In genomic region chr12:2957816-2958431, GRCh38 we compare ENCODE assay signal across 10 cellular contexts. TPM values are rescaled to one million over a fixed set of nuclear protein-coding genes. Genes with fewer than 3 reads are reported as not detected.
A peak's percentile ranks its signal among the peaks of the same experiment; 100 is the strongest.
DNase-seq lines count a peak whose midpoint lies in the region; ATAC-seq and TF ChIP-seq lines count a peak whose summit lies in the region.
"Had no signal": no experiment of that assay in that cellular context is flagged by ENCODE, and none has a peak within 500 bp of the region (broad histone marks: within the 10 kb centered on the region; RNA-seq: fewer than 3 reads in every experiment).

No MANE protein-coding gene starts in this region.

- peaks cover 35% of the 10 kb centered on the region for H3K4me1 Mint-ChIP-seq in osteocyte (ENCODE audit: unreplicated experiment)

- H3K4me3 Mint-ChIP-seq in osteocyte (ENCODE audit: unreplicated experiment), result peak overlapping the region; percentile 92

- TF ChIP-seq CTCF in GM12865 (IDR thresholded peaks at IDR 0.05; ENCODE audit: insufficient read depth, low read depth, low read length, missing control alignments), result no peak
- no peak for TF ChIP-seq CTCF in epithelial cell of proximal tubule (conservative IDR thresholded peaks at IDR 0.05; ENCODE audit: low read depth, low read length)
- no peak for TF ChIP-seq CTCF in osteocyte (IDR thresholded peaks at IDR 0.05)

- ATAC-seq in GM21423 (IDR thresholded peaks at IDR 0.05; ENCODE audit: unreplicated experiment) (no peak), GM18511 (IDR thresholded peaks at IDR 0.05; ENCODE audit: unreplicated experiment) (no peak)

- no peaks in the 10 kb centered on the region for H3K36me3 Mint-ChIP-seq in osteocyte (ENCODE audit: unreplicated experiment)

- peak overlapping the region; percentile 89 for H3K27ac Mint-ChIP-seq in osteocyte (ENCODE audit: unreplicated experiment)

- intact Hi-C loops in posterior cingulate gyrus (cut with DNase I), result no loop called here

- peak overlapping the region; percentile 51 for H3K4me3 ChIP-seq in GM12865 (ENCODE audit: low read depth, low read length)
- peak overlapping the region; percentile 73 for H3K4me3 ChIP-seq in epithelial cell of proximal tubule (ENCODE audit: low read depth, low read length)

- DNase-seq in GM12865 (ENCODE audit: low read depth) (no peak), RKO (ENCODE audit: low spot score) (peak; percentile 26), epithelial cell of proximal tubule (ENCODE audit: low read depth) (no peak), osteocyte (ENCODE audit: extremely low spot score, unreplicated experiment) (no peak), posterior cingulate gyrus (no peak)
- no peak for DNase-seq in activated CD8-positive, alpha-beta memory T cell treated with anti-CD3 and anti-CD28 coated beads, Interleukin-2, amount 50 U/mL, for 4 hours
- DNase-seq: anterior cingulate cortex; stimulated activated CD4-positive, alpha-beta T cell treated with anti-CD3 and anti-CD28 coated beads, Interleukin-1b, Interleukin-23, amount 100 ng/mL, for 48 hours had no signal

- H3K9me3 Mint-ChIP-seq in osteocyte (ENCODE audit: unreplicated experiment), result no peaks in the 10 kb centered on the region

- H3K27me3 Mint-ChIP-seq in osteocyte (ENCODE audit: unreplicated experiment), result no peaks in the 10 kb centered on the region

RNA-seq across cellular contexts. Expression of gene TEAD4, which starts 1.3 kb away (rescaled TPM):
- total RNA-seq in epithelial cell of proximal tubule, result 48.8 and 78.1 TPM in 2 replicates
- 28.9 and 30.0 TPM in 2 replicates for total RNA-seq in osteocyte
